Comparison of ENCODE assay signal across 8 cellular contexts in genomic region chr15:101126618-101127502, GRCh38.
DNase-seq lines count a peak whose midpoint lies in the region; ATAC-seq and TF ChIP-seq lines count a peak whose summit lies in the region.

No MANE protein-coding gene starts in this region.

- no peak overlapping the region for H3K4me3 Mint-ChIP-seq in dendritic cell treated with granulocyte-macrophage colony-stimulating factor and Interleukin-4, amounts not matched to agents 40 ng/mL and 50 ng/mL, for 4 days

- peak overlapping the region; percentile 44 for H3K4me3 ChIP-seq in OCI-LY7 (ENCODE audit: low read depth, low read length, poor library complexity, severe bottlenecking)
- no peak overlapping the region for H3K4me3 ChIP-seq in neutrophil (ENCODE audit: low read depth in 1 of 2, low read length in 1 of 2)

- peaks cover 4% of the 10 kb centered on the region for H3K27me3 Mint-ChIP-seq in dendritic cell treated with granulocyte-macrophage colony-stimulating factor and Interleukin-4, amounts not matched to agents 40 ng/mL and 50 ng/mL, for 4 days

- H4K20me1 ChIP-seq in OCI-LY7 (ENCODE audit: insufficient read depth, low read length): no peaks in the 10 kb centered on the region

- H3K36me3 ChIP-seq in OCI-LY7 (ENCODE audit: insufficient read depth, low read length) (no peaks in the 10 kb centered on the region; the same call in 1 of the 2 replicates), neutrophil (no peaks in the 10 kb centered on the region)

- peak; percentile 31 for ATAC-seq in HG02973 (IDR thresholded peaks at IDR 0.05; ENCODE audit: unreplicated experiment)

- no peaks in the 10 kb centered on the region for H3K79me2 ChIP-seq in OCI-LY7 (ENCODE audit: insufficient read depth, low read depth, low read length)

- no peaks in the 10 kb centered on the region for H3K27me3 ChIP-seq in neutrophil

- peak overlapping the region; percentile 76 for H3K4me2 ChIP-seq in OCI-LY7 (ENCODE audit: low read length)

- H3K9me3 Mint-ChIP-seq in dendritic cell treated with granulocyte-macrophage colony-stimulating factor and Interleukin-4, amounts not matched to agents 40 ng/mL and 50 ng/mL, for 4 days: no peaks in the 10 kb centered on the region

- peak overlapping the region; percentile 89 for H3K27ac Mint-ChIP-seq in dendritic cell treated with granulocyte-macrophage colony-stimulating factor and Interleukin-4, amounts not matched to agents 40 ng/mL and 50 ng/mL, for 4 days

- CTCF ChIA-PET in OCI-LY7 (lab: Charles Lee; ENCODE audit: unreplicated experiment): interaction anchor here (0.5 to 1.0 kb wide), 3 partner anchors 10 to 528 kb away, joined by 3 to 4 read pairs (median 3); no protein-coding TSS in a partner anchor

- POLR2A ChIA-PET in OCI-LY7 (lab: Charles Lee): interaction anchor here (0.9 to 1.6 kb wide), 4 partner anchors 9 to 121 kb away, joined by 3 to 7 read pairs (median 4); no protein-coding TSS in a partner anchor

- peak overlapping the region; percentile 80 for H2AFZ ChIP-seq in OCI-LY7 (ENCODE audit: low read length)

- H3K9me2 ChIP-seq in OCI-LY7 (ENCODE audit: insufficient read depth, low read length): no peaks in the 10 kb centered on the region

- H3K4me1 Mint-ChIP-seq in dendritic cell treated with granulocyte-macrophage colony-stimulating factor and Interleukin-4, amounts not matched to agents 40 ng/mL and 50 ng/mL, for 4 days (ENCODE audit: low read depth): peaks cover 88% of the 10 kb centered on the region

- peaks cover 20% of the 10 kb centered on the region for H3K9me3 ChIP-seq in OCI-LY7 (ENCODE audit: low read length)
- H3K9me3 ChIP-seq in neutrophil: no peaks in the 10 kb centered on the region

- no peak for TF ChIP-seq CTCF in OCI-LY7 (conservative IDR thresholded peaks at IDR 0.05; ENCODE audit: low read length)
- no peak for TF ChIP-seq CTCF in neutrophil (IDR thresholded peaks at IDR 0.05)

- H3K36me3 Mint-ChIP-seq in dendritic cell treated with granulocyte-macrophage colony-stimulating factor and Interleukin-4, amounts not matched to agents 40 ng/mL and 50 ng/mL, for 4 days (ENCODE audit: low read depth): no peaks in the 10 kb centered on the region

- intact Hi-C loops in OCI-LY7 (cut with micrococcal nuclease; ENCODE audit: unreplicated experiment): loop anchor here (1.0 to 5.0 kb wide), 2 partner anchors 70 to 115 kb away; no protein-coding TSS in a partner anchor
- intact Hi-C loops in dendritic cell treated with granulocyte-macrophage colony-stimulating factor and Interleukin-4, amounts not matched to agents 40 ng/mL and 50 ng/mL, for 4 days (cut with micrococcal nuclease): loop anchor here (10.0 kb wide), 1 partner anchor 128 kb away; the partner anchor contains the start of gene CHSY1

- H3K27ac ChIP-seq in OCI-LY7 (ENCODE audit: low read depth, low read length, poor library complexity, severe bottlenecking) (peak overlapping the region; percentile 82), neutrophil (peak overlapping the region; percentile 88)

- no TSS peak for BruUV-seq in OCI-LY7 (replicated peaks; lab: Mats Ljungman, UMichigan)

- DNase-seq in activated naive CD4-positive, alpha-beta T cell treated with Interleukin-2 at 50 U/mL for 16 hours: peak; percentile 19
- no peak for DNase-seq in activated naive CD4-positive, alpha-beta T cell (lab: John Stamatoyannopoulos, UW)
- DNase-seq in OCI-LY7 (ENCODE audit: low spot score): no peak
- DNase-seq in SKM-1 treated with dmso at 0.1 percent for 144 hours (lab: John Stamatoyannopoulos, UW; ENCODE audit: unreplicated experiment): no peak
- no peak for DNase-seq in cortex of kidney (lab: John Stamatoyannopoulos, UW)

- H3K4me1 ChIP-seq in OCI-LY7 (ENCODE audit: insufficient read depth, low read length, poor library complexity, severe bottlenecking): peaks cover 40% of the 10 kb centered on the region
- peaks cover 55% of the 10 kb centered on the region in 2 experiments for H3K4me1 ChIP-seq in neutrophil (ENCODE audit: control insufficient read depth in 1 of 2, insufficient read depth in 1 of 2, low read depth in 1 of 2, low read length in 1 of 2)
